14 cellular contexts compared by ENCODE assay signal in genomic region chr10:103564116-103564501, GRCh38.
"Had no signal": no experiment of that assay in that cellular context is flagged by ENCODE, and none has a peak within 500 bp of the region (broad histone marks: within the 10 kb centered on the region; RNA-seq: fewer than 3 reads in every experiment).

No MANE protein-coding gene starts in this region.

- H3K9me3 Mint-ChIP-seq: activated CD4-positive, alpha-beta T cell treated with anti-CD3 and anti-CD28 coated beads, Interleukin-2, amount 10 ng/mL, durations not matched to agents 7 days and 5 days; activated T-cell treated with anti-CD3 and anti-CD28 coated beads, Interleukin-2, amount 50 U/mL, for 72 hours; nephron had no signal

- H3K4me3 ChIP-seq: colonic mucosa, esophagus muscularis mucosa, left ventricle myocardium inferior, right lobe of liver, tibial nerve had no signal

- H3K27ac Mint-ChIP-seq: activated CD4-positive, alpha-beta T cell treated with anti-CD3 and anti-CD28 coated beads, Interleukin-2, amount 10 ng/mL, durations not matched to agents 7 days and 5 days; activated naive CD8-positive, alpha-beta T cell; activated T-cell treated with anti-CD3 and anti-CD28 coated beads, Interleukin-2, amount 50 U/mL, for 72 hours; nephron had no signal

- H3K36me3 Mint-ChIP-seq: activated naive CD8-positive, alpha-beta T cell had no signal

- H3K27me3 Mint-ChIP-seq: activated CD4-positive, alpha-beta T cell treated with anti-CD3 and anti-CD28 coated beads, Interleukin-2, amount 10 ng/mL, durations not matched to agents 7 days and 5 days had no signal

- H3K9me3 ChIP-seq: colonic mucosa, right lobe of liver had no signal

- H3K4me3 Mint-ChIP-seq: activated CD4-positive, alpha-beta T cell treated with anti-CD3 and anti-CD28 coated beads, Interleukin-2, amount 10 ng/mL, durations not matched to agents 7 days and 5 days; activated naive CD8-positive, alpha-beta T cell; activated T-cell treated with anti-CD3 and anti-CD28 coated beads, Interleukin-2, amount 50 U/mL, for 72 hours; nephron had no signal

- H3K4me1 ChIP-seq: colonic mucosa, esophagus muscularis mucosa, left ventricle myocardium inferior, right lobe of liver, tibial nerve had no signal

- H3K4me1 Mint-ChIP-seq: activated CD4-positive, alpha-beta T cell treated with anti-CD3 and anti-CD28 coated beads, Interleukin-2, amount 10 ng/mL, durations not matched to agents 7 days and 5 days had no signal

- H3K36me3 ChIP-seq: colonic mucosa, esophagus muscularis mucosa, left ventricle myocardium inferior, right lobe of liver, tibial nerve had no signal

- DNase-seq: activated gamma-delta T cell, amniotic stem cell, caudate nucleus, hippocampal formation, left ventricle myocardium inferior, right lobe of liver had no signal

- FAIRE-seq: keratinocyte had no signal

- H3K27me3 ChIP-seq: colonic mucosa, esophagus muscularis mucosa, right lobe of liver had no signal

- H3K27ac ChIP-seq: colonic mucosa, esophagus muscularis mucosa, left ventricle myocardium inferior, right lobe of liver, tibial nerve had no signal
